1 cellular context compared by ENCODE assay signal in genomic region chr16:50269061-50269705, GRCh38.
TF ChIP-seq lines count a peak whose summit lies in the region.

No MANE protein-coding gene starts in this region.

TF ChIP-seq in H1, 55 proteins besides CTCF, POLR2A, EP300 and RAD21:
- TF ChIP-seq JUND (IDR thresholded peaks at IDR 0.05; ENCODE audit: low read length) (no peak), NRF1 (IDR thresholded peaks at IDR 0.05; ENCODE audit: low read depth, low read length) (no peak), ATF3 (IDR thresholded peaks at IDR 0.05; ENCODE audit: insufficient read depth, low read depth, low read length) (no peak), YY1 (IDR thresholded peaks at IDR 0.05; ENCODE audit: low read depth, low read length) (no peak), KDM5A (IDR thresholded peaks at IDR 0.05; ENCODE audit: low read length) (no peak), SIX5 (IDR thresholded peaks at IDR 0.05; ENCODE audit: low read depth, low read length) (no peak)
TF ChIP-seq in H1: peak in this region for 0.
